ENCODE assay signal across 1 cellular context in the genomic region with DNA sequence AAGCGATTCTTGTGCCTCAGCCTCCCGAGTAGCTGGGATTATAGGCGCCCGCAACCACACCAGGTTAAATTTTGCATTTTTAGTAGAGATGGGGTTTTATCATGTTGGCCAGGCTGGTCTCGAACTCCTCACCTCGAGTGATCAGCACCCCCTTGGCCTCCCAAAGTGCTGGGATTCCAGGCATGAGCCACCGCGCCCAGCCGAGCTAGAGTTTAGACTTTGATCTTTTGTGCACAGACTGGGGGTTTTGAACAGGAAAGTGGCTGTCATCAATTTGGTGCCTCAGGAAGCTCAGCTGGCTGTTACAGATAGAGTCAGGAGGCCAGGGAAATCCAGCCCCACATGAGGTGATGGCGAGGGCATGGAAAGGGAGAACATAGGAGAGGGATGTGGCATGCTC.
TF ChIP-seq lines count a peak whose summit lies in the region.

No MANE protein-coding gene starts in this region.

TF ChIP-seq in WTC11, 78 proteins besides CTCF, POLR2A, EP300 and RAD21 (continued from another document):
- TF ChIP-seq, protein P1, sequence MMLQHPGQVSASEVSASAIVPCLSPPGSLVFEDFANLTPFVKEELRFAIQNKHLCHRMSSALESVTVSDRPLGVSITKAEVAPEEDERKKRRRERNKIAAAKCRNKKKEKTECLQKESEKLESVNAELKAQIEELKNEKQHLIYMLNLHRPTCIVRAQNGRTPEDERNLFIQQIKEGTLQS (CRISPR knock-in tag; conservative IDR thresholded peaks at IDR 0.05), result no peak
TF ChIP-seq in WTC11: peak in this region for 0.
